Comparison of ENCODE assay signal across 8 cellular contexts in genomic region chr17:76735586-76736348, GRCh38. TPM values are rescaled to one million over a fixed set of nuclear protein-coding genes. Genes with fewer than 3 reads are reported as not detected.
DNase-seq lines count a peak whose midpoint lies in the region; ATAC-seq and TF ChIP-seq lines count a peak whose summit lies in the region.

No MANE protein-coding gene starts in this region.

- peaks cover 22% of the 10 kb centered on the region for H3K4me1 ChIP-seq in RWPE2 (ENCODE audit: insufficient read depth, poor library complexity, severe bottlenecking)
- H3K4me1 ChIP-seq in esophagus muscularis mucosa = peaks cover 56 to 78% (median 77%) of the 10 kb centered on the region in 4 donors

- WGBS in esophagus muscularis mucosa = 1% methylated on average over 11 of the region's 20 CpGs

- H3K4me3 ChIP-seq in RWPE2 (ENCODE audit: severe bottlenecking) = peak overlapping the region; percentile 96
- H3K4me3 ChIP-seq in esophagus muscularis mucosa = peak overlapping the region; percentile 84 to 97 (median 93)
- H3K4me3 ChIP-seq in retinal pigment epithelial cell (ENCODE audit: low read length) = peak overlapping the region; percentile 85

- intact Hi-C loops in esophagus muscularis mucosa (cut with DNase I) = no loop called here

- DNase-seq in RWPE2 (ENCODE audit: low spot score) = no peak
- DNase-seq in esophagus muscularis mucosa (ENCODE audit: extremely low spot score) = peak; percentile 92
- DNase-seq in retinal pigment epithelial cell (ENCODE audit: low read depth) = no peak
- no peak for DNase-seq in LoVo (ENCODE audit: low spot score)
- no peak for DNase-seq in HUDEP-2 (lab: John Stamatoyannopoulos, UW; ENCODE audit: unreplicated experiment in 76 of 76)

- TF ChIP-seq EP300 in esophagus muscularis mucosa (IDR thresholded peaks at IDR 0.05) = no peak

- H3K9me3 ChIP-seq in RWPE2 (ENCODE audit: severe bottlenecking) (no peaks in the 10 kb centered on the region), esophagus muscularis mucosa (no peaks in the 10 kb centered on the region)

- TF ChIP-seq CTCF in RWPE2 (IDR thresholded peaks at IDR 0.05; ENCODE audit: poor library complexity, severe bottlenecking) (no peak), esophagus muscularis mucosa (IDR thresholded peaks at IDR 0.05) (no peak), retinal pigment epithelial cell (conservative IDR thresholded peaks at IDR 0.05; ENCODE audit: low read depth, low read length) (no peak)

- H3K36me3 ChIP-seq in RWPE2 (ENCODE audit: low read depth) (peaks cover 59% of the 10 kb centered on the region), esophagus muscularis mucosa (peaks cover 20 to 55% (median 44%) of the 10 kb centered on the region in 4 donors)

- TF ChIP-seq POLR2A in esophagus muscularis mucosa (IDR thresholded peaks at IDR 0.05; ENCODE audit: low read depth) = no peak

- H3K27me3 ChIP-seq in RWPE2 (ENCODE audit: insufficient read depth, poor library complexity, severe bottlenecking) (no peaks in the 10 kb centered on the region), esophagus muscularis mucosa (no peaks in the 10 kb centered on the region)

- ATAC-seq in GM18498 (IDR thresholded peaks at IDR 0.05; ENCODE audit: unreplicated experiment) (peak; percentile 0), RWPE2 (ENCODE audit: low read depth) (no peak), GM19023 (IDR thresholded peaks at IDR 0.05; ENCODE audit: unreplicated experiment) (no peak), HG02571 (IDR thresholded peaks at IDR 0.05; ENCODE audit: unreplicated experiment) (no peak)

- H3K27ac ChIP-seq in RWPE2 (ENCODE audit: poor library complexity, severe bottlenecking) (peak overlapping the region; percentile 88), esophagus muscularis mucosa (replicated peaks in 1 of 4) (peak overlapping the region; percentile 99 to 100 (median 99))

RNA-seq across cellular contexts. Expression of gene SRSF2, which starts 1.4 kb away (rescaled TPM):
- total RNA-seq in esophagus muscularis mucosa = 100 to 1,000 TPM; 133 to 173 (median 157) TPM

RNA-seq across cellular contexts. Expression of gene MFSD11, which starts 2.2 kb away (rescaled TPM):
- total RNA-seq in esophagus muscularis mucosa = 10 to 100 TPM; 17.1 to 22.4 (median 18.8) TPM

RNA-seq across cellular contexts. Expression of gene METTL23, which starts 9.1 kb away (rescaled TPM):
- total RNA-seq in esophagus muscularis mucosa = 10 to 100 TPM; 18.3 to 29.7 (median 23.0) TPM

RNA-seq across cellular contexts. Expression of gene JMJD6, which starts 9.4 kb away (rescaled TPM):
- total RNA-seq in esophagus muscularis mucosa = 10 to 100 TPM; 29.5 to 54.5 (median 49.5) TPM

RNA-seq across cellular contexts. Expression of gene MXRA7, which starts 25.0 kb away (rescaled TPM):
- total RNA-seq in esophagus muscularis mucosa = 100 to 1,000 TPM; 405 to 422 (median 411) TPM
